Comparison of ENCODE assay signal across 22 cellular contexts in genomic region chr20:48735112-48735511, GRCh38.
DNase-seq lines count a peak whose midpoint lies in the region; ATAC-seq and TF ChIP-seq lines count a peak whose summit lies in the region.
"Had no signal": no experiment of that assay in that cellular context is flagged by ENCODE, and none has a peak within 500 bp of the region (broad histone marks: within the 10 kb centered on the region; RNA-seq: fewer than 3 reads in every experiment).

No MANE protein-coding gene starts in this region.

- peak overlapping the region in 4 of 7 donors; percentile 19 to 87 (median 64) for H3K27ac Mint-ChIP-seq in CD4-positive, alpha-beta memory T cell
- peak overlapping the region; percentile 65 for H3K27ac Mint-ChIP-seq in nephron progenitor cell
- H3K27ac Mint-ChIP-seq: activated naive CD4-positive, alpha-beta T cell treated with anti-CD3 and anti-CD28 coated beads, Interleukin-2, amount 50 U/mL, for 72 hours had no signal

- no peak for ATAC-seq in HG03196 (IDR thresholded peaks at IDR 0.05; ENCODE audit: unreplicated experiment)
- ATAC-seq: activated naive CD4-positive, alpha-beta T cell treated with anti-CD3 and anti-CD28 coated beads, Interleukin-2, amount 50 U/mL, for 72 hours; left lobe of liver had no signal

- no peaks in the 10 kb centered on the region; the same call in 1 of the 2 replicates for H3K9me3 ChIP-seq in BLaER1
- H3K9me3 ChIP-seq in CD4-positive, alpha-beta memory T cell (ENCODE audit: control insufficient read depth in 1 of 2, low read length in 2 of 2): no peaks in the 10 kb centered on the region
- H3K9me3 ChIP-seq: gastrocnemius medialis, ovary, SJCRH30 had no signal

- peaks cover 48 to 82% (median 62%) of the 10 kb centered on the region in 4 donors for H3K4me1 Mint-ChIP-seq in CD4-positive, alpha-beta memory T cell
- peaks cover 72% of the 10 kb centered on the region for H3K4me1 Mint-ChIP-seq in nephron progenitor cell

- H3K27me3 ChIP-seq in BLaER1: no peaks in the 10 kb centered on the region
- H3K27me3 ChIP-seq in CD4-positive, alpha-beta memory T cell (ENCODE audit: insufficient read depth, low read length): no peaks in the 10 kb centered on the region
- H3K27me3 ChIP-seq: brain microvascular endothelial cell, gastrocnemius medialis, ovary, SJCRH30 had no signal

- H3K4me3 ChIP-seq in BLaER1: peak overlapping the region; percentile 42
- H3K4me3 ChIP-seq in CD4-positive, alpha-beta memory T cell (ENCODE audit: low read length in 2 of 2): no peak overlapping the region
- H3K4me3 ChIP-seq: gastrocnemius medialis, ovary, SJCRH30 had no signal

- CTCF ChIA-PET in CD4-positive, alpha-beta memory T cell (lab: Charles Lee; ENCODE audit: partially characterized antibody): no interaction called here

- intact Hi-C loops in CD4-positive, alpha-beta memory T cell (cut with micrococcal nuclease): no loop called here

- peak overlapping the region; percentile 88 for H3K4me2 ChIP-seq in BLaER1

- H4K20me1 ChIP-seq in BLaER1: no peaks in the 10 kb centered on the region

- H3K9me3 Mint-ChIP-seq in CD4-positive, alpha-beta memory T cell: no peaks in the 10 kb centered on the region
- no peaks in the 10 kb centered on the region for H3K9me3 Mint-ChIP-seq in nephron progenitor cell
- H3K9me3 Mint-ChIP-seq: activated naive CD4-positive, alpha-beta T cell treated with anti-CD3 and anti-CD28 coated beads, Interleukin-2, amount 50 U/mL, for 72 hours had no signal

- POLR2A ChIA-PET in CD4-positive, alpha-beta memory T cell (lab: Charles Lee; ENCODE audit: partially characterized antibody): interaction anchor here (1.0 to 1.6 kb wide), 3 partner anchors 9 to 92 kb away, joined by 3 to 4 read pairs (median 4); no protein-coding TSS in a partner anchor

- H3K36me3 ChIP-seq in BLaER1: no peaks in the 10 kb centered on the region
- peaks cover 66% of the 10 kb centered on the region for H3K36me3 ChIP-seq in CD4-positive, alpha-beta memory T cell (ENCODE audit: insufficient read depth, low read length)
- H3K36me3 ChIP-seq: brain microvascular endothelial cell, gastrocnemius medialis, ovary had no signal

- no peak for TF ChIP-seq CTCF in nephron progenitor cell (IDR thresholded peaks at IDR 0.05)

- H3K36me3 Mint-ChIP-seq in CD4-positive, alpha-beta memory T cell: peaks cover 47 to 81% of the 10 kb centered on the region in 2 donors
- peaks cover 20% of the 10 kb centered on the region for H3K36me3 Mint-ChIP-seq in nephron progenitor cell (ENCODE audit: low read depth)

- peaks cover 97% of the 10 kb centered on the region for H3K4me1 ChIP-seq in BLaER1
- peaks cover 54% of the 10 kb centered on the region for H3K4me1 ChIP-seq in CD4-positive, alpha-beta memory T cell (ENCODE audit: insufficient read depth, low read length)

- H3K9ac ChIP-seq in BLaER1: peak overlapping the region; percentile 58; the same call in 1 of the 2 replicates

- H3K27me3 Mint-ChIP-seq in CD4-positive, alpha-beta memory T cell: no peaks in the 10 kb centered on the region
- peaks cover 9% of the 10 kb centered on the region for H3K27me3 Mint-ChIP-seq in nephron progenitor cell (ENCODE audit: low read depth, poor library complexity)

- no peak overlapping the region for H3K4me3 Mint-ChIP-seq in CD4-positive, alpha-beta memory T cell
- H3K4me3 Mint-ChIP-seq in nephron progenitor cell: no peak overlapping the region

- DNase-seq in CD4-positive, alpha-beta memory T cell: no peak
- DNase-seq in nephron progenitor cell (no peak), NCI-H1092 treated with DMSO at 0.1 percent for 48 hours (lab: John Stamatoyannopoulos, UW) (no peak), NCI-H2171 treated with DMSO at 0.1 percent for 48 hours (lab: John Stamatoyannopoulos, UW) (no peak)
- DNase-seq: activated CD4-positive, alpha-beta T cell treated with anti-CD3 and anti-CD28 coated beads for 1 hour; activated T-cell treated with anti-CD3 and anti-CD28 coated beads for 4 hours; brain microvascular endothelial cell; cortex of kidney; Karpas-422; NCI-H1417; NCI-H2171; NCI-H82; ovary; SJCRH30; stimulated activated CD4-positive, alpha-beta T cell treated with anti-CD3 and anti-CD28 coated beads, Interleukin-1b, Interleukin-23, amount 100 ng/mL, for 48 hours; T1000 had no signal

- H3K27ac ChIP-seq in BLaER1 (peak overlapping the region; percentile 83), angular gyrus (ENCODE audit: low read depth, low read length) (peak overlapping the region; percentile 13)
- no peak overlapping the region for H3K27ac ChIP-seq in CD4-positive, alpha-beta memory T cell (ENCODE audit: low read depth, low read length)
- H3K27ac ChIP-seq: brain microvascular endothelial cell, ovary, SJCRH30 had no signal
